1 cellular context compared by ENCODE assay signal in the genomic region with DNA sequence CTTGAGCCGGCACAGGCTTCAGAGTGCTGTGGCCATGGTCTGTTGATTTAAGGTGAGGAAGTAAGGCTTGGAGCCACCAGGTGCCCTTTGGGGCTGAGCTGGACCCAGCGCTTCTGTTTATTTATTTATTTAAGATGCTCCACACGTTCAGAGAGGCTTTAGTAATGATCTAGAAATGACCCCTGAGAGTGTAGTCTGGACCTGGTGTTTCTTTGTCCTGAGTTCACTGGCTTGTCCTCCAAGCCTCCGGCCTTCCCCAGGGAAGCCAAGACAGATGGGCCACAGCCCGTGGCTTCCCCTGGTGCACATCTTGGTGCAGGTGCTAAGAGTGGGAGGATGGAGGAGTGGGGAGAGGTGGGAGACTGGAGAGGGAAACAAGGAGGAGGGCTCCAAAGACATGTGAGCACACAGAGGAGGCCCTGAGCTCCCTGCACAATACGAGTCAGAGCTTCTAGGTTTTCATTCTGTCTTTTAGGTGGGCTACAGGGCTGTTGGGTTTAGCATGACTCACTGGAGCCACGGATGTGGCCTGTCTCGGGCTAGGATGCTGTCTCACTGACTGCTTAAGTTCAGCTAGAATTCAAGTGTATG.
TF ChIP-seq lines count a peak whose summit lies in the region.

No MANE protein-coding gene starts in this region.

TF ChIP-seq in endothelial cell of umbilical vein, 7 proteins besides CTCF, POLR2A, EP300 and RAD21 (continued from another document):
- TF ChIP-seq, protein P1, sequence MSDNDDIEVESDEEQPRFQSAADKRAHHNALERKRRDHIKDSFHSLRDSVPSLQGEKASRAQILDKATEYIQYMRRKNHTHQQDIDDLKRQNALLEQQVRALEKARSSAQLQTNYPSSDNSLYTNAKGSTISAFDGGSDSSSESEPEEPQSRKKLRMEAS (IDR thresholded peaks at IDR 0.05; ENCODE audit: insufficient read depth, insufficient read length), result no peak
- TF ChIP-seq MYC (IDR thresholded peaks at IDR 0.05; ENCODE audit: low read depth, low read length), result no peak
